Comparison of ENCODE assay signal across 26 cellular contexts in the genomic region with DNA sequence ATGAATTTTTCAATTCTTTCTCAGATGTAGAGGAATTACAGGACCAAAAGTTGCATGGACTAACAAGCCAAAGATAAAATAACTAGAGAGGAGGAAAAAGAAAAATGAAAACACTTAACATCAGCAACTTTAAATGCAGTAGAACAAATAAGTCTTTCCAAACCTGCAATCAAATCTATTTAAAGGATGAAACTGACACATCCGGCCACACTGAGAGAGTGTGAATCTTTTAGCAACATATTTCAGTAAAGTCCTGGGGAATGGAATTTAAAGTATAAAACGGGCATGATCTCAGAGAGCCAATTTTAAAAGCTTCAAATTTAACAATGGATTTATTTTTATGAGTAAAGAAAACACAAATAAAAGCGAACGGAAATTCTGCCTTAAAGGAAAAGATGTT.
"Had no signal": no experiment of that assay in that cellular context is flagged by ENCODE, and none has a peak within 500 bp of the region (broad histone marks: within the 10 kb centered on the region; RNA-seq: fewer than 3 reads in every experiment).

No MANE protein-coding gene starts in this region.

- H3K4me3 Mint-ChIP-seq: dendritic cell treated with granulocyte-macrophage colony-stimulating factor and Interleukin-4, amounts not matched to agents 40 ng/mL and 50 ng/mL, for 4 days; memory B cell; nephron progenitor cell; stimulated activated memory B cell treated with anti-CD40 and anti-IgM and Interleukin-4, amounts not matched to agents 10 μg/mL and 1 μg/mL and 100 μg/mL, for 72 hours had no signal

- H3K4me3 ChIP-seq: hepatocyte, sigmoid colon, smooth muscle cell, stomach, suprapubic skin, transverse colon had no signal

- H3K27me3 ChIP-seq: brain microvascular endothelial cell, hepatocyte, sigmoid colon, stomach, suprapubic skin, transverse colon had no signal

- H3K27ac Mint-ChIP-seq: activated naive CD4-positive, alpha-beta T cell treated with anti-CD3 and anti-CD28 coated beads, Interleukin-2, amount 50 U/mL, for 72 hours; dendritic cell treated with granulocyte-macrophage colony-stimulating factor and Interleukin-4, amounts not matched to agents 40 ng/mL and 50 ng/mL, for 4 days; memory B cell; nephron progenitor cell; stimulated activated memory B cell treated with anti-CD40 and anti-IgM and Interleukin-4, amounts not matched to agents 10 μg/mL and 1 μg/mL and 100 μg/mL, for 72 hours had no signal

- H3K9me3 Mint-ChIP-seq: activated naive CD4-positive, alpha-beta T cell treated with anti-CD3 and anti-CD28 coated beads, Interleukin-2, amount 50 U/mL, for 72 hours; dendritic cell treated with granulocyte-macrophage colony-stimulating factor and Interleukin-4, amounts not matched to agents 40 ng/mL and 50 ng/mL, for 4 days; memory B cell; nephron progenitor cell; stimulated activated memory B cell treated with anti-CD40 and anti-IgM and Interleukin-4, amounts not matched to agents 10 μg/mL and 1 μg/mL and 100 μg/mL, for 72 hours had no signal

- H3K27me3 Mint-ChIP-seq: dendritic cell treated with granulocyte-macrophage colony-stimulating factor and Interleukin-4, amounts not matched to agents 40 ng/mL and 50 ng/mL, for 4 days; memory B cell; stimulated activated memory B cell treated with anti-CD40 and anti-IgM and Interleukin-4, amounts not matched to agents 10 μg/mL and 1 μg/mL and 100 μg/mL, for 72 hours had no signal

- DNase-seq: activated CD4-positive, alpha-beta T cell treated with anti-CD3 and anti-CD28 coated beads for 4 hours; activated CD4-positive, alpha-beta T cell treated with anti-CD3 and anti-CD28 coated beads, Interleukin-2, amount 50 U/mL, for 48 hours; activated CD4-positive, CD25-positive, alpha-beta regulatory T cell; activated CD8-positive, alpha-beta memory T cell treated with anti-CD3 and anti-CD28 coated beads, Interleukin-2, amount 50 U/mL, for 48 hours; aorta; brain microvascular endothelial cell; caudate nucleus; effector CD8-positive, alpha-beta T cell; foreskin melanocyte; glutamatergic neuron; nephron progenitor cell; nucleus accumbens; posterior cingulate gyrus; sigmoid colon; stimulated activated CD4-positive, alpha-beta T cell treated with anti-CD3 and anti-CD28 coated beads, Interleukin-15, amount 100 ng/mL, for 24 hours; stomach; T1000; transverse colon had no signal

- H3K4me1 Mint-ChIP-seq: nephron progenitor cell had no signal

- ATAC-seq: activated naive CD4-positive, alpha-beta T cell treated with anti-CD3 and anti-CD28 coated beads, Interleukin-2, amount 50 U/mL, for 72 hours; esophagus mucosa; stimulated activated memory B cell treated with anti-CD40 and anti-IgM and Interleukin-4, amounts not matched to agents 10 μg/mL and 1 μg/mL and 100 μg/mL, for 72 hours had no signal

- H3K27ac ChIP-seq: brain microvascular endothelial cell, hepatocyte, sigmoid colon, suprapubic skin, transverse colon had no signal

- H3K9me3 ChIP-seq: sigmoid colon, stomach, suprapubic skin, transverse colon had no signal
